In the genomic region with DNA sequence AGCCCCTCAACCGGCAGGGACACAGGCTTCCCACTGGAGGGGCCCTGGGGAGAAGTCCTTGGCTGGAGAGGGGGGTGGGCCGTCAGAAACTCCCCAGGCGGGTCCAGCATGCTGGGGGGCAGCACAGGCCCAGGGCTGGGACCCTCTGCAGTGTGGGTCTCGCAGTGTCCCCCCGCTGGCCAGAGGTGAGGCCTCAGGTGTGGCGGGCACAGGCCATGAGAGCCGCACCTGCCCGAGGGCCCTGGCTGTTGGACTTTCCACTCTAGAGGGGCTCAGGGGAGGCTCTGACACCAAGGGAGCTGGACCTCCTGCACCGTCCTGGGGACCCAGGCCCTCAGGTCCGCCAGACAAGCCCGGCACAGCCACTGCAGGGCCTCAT, we compare ENCODE assay signal across 19 cellular contexts. TPM values are rescaled to one million over a fixed set of nuclear protein-coding genes. Genes with fewer than 3 reads are reported as not detected.
DNase-seq lines count a peak whose midpoint lies in the region; ATAC-seq and TF ChIP-seq lines count a peak whose summit lies in the region.
"Had no signal": no experiment of that assay in that cellular context is flagged by ENCODE, and none has a peak within 500 bp of the region (broad histone marks: within the 10 kb centered on the region; RNA-seq: fewer than 3 reads in every experiment).

No MANE protein-coding gene starts in this region.

- H3K36me3 ChIP-seq in Peyer's patch (no peaks in the 10 kb centered on the region), transverse colon (no peaks in the 10 kb centered on the region)
- H3K36me3 ChIP-seq: right atrium auricular region had no signal

- peaks cover 4% of the 10 kb centered on the region for H3K36me3 Mint-ChIP-seq in effector memory CD8-positive, alpha-beta T cell (ENCODE audit: insufficient read depth)
- H3K36me3 Mint-ChIP-seq in nephron (ENCODE audit: low read depth) = no peaks in the 10 kb centered on the region

- TF ChIP-seq CTCF in Peyer's patch (IDR thresholded peaks at IDR 0.05) = no peak
- TF ChIP-seq CTCF in nephron (IDR thresholded peaks at IDR 0.05; ENCODE audit: unreplicated experiment in 3 of 3) = no peak
- TF ChIP-seq CTCF in transverse colon (IDR thresholded peaks at IDR 0.05) = no peak

- H3K9me3 ChIP-seq in Peyer's patch = no peaks in the 10 kb centered on the region
- H3K9me3 ChIP-seq in transverse colon = no peaks in the 10 kb centered on the region
- H3K9me3 ChIP-seq: right atrium auricular region had no signal

- H3K9me3 Mint-ChIP-seq in effector memory CD8-positive, alpha-beta T cell = no peaks in the 10 kb centered on the region
- no peaks in the 10 kb centered on the region for H3K9me3 Mint-ChIP-seq in nephron
- H3K9me3 Mint-ChIP-seq: activated CD8-positive, alpha-beta T cell treated with anti-CD3 and anti-CD28 coated beads for 36 hours; central memory CD8-positive, alpha-beta T cell had no signal

- H3K27me3 ChIP-seq in Peyer's patch (no peaks in the 10 kb centered on the region), transverse colon (no peaks in the 10 kb centered on the region)
- H3K27me3 ChIP-seq: right atrium auricular region had no signal

- TF ChIP-seq POLR2A in Peyer's patch (IDR thresholded peaks at IDR 0.05) (no peak), transverse colon (IDR thresholded peaks at IDR 0.05) (no peak)

- no peak overlapping the region for H3K4me3 Mint-ChIP-seq in effector memory CD8-positive, alpha-beta T cell
- no peak overlapping the region for H3K4me3 Mint-ChIP-seq in nephron
- H3K4me3 Mint-ChIP-seq: activated CD8-positive, alpha-beta T cell treated with anti-CD3 and anti-CD28 coated beads for 36 hours; central memory CD8-positive, alpha-beta T cell had no signal

- intact Hi-C loops in transverse colon (cut with DNase I; ENCODE audit: low total_unique reads) = no loop called here

- 71% methylated on average over 1 of the region's 11 CpGs; no CpG with 5 or more reads in 1 of the 2 donors for WGBS in transverse colon (ENCODE audit: low coverage in 1 of 2), 2 donors

- DNase-seq in Peyer's patch (no peak), transverse colon (no peak), midbrain (lab: John Stamatoyannopoulos, UW) (no peak)
- DNase-seq in effector memory CD8-positive, alpha-beta T cell = no peak
- no peak for DNase-seq in stimulated activated CD4-positive, alpha-beta T cell treated with anti-CD3 and anti-CD28 coated beads, Interleukin-15, amount 100 ng/mL, for 24 hours
- DNase-seq: activated CD8-positive, alpha-beta T cell treated with anti-CD3 and anti-CD28 coated beads for 36 hours; activated naive CD4-positive, alpha-beta T cell treated with Interleukin-2 at 50 U/mL for 16 hours; activated T-cell treated with anti-CD3 and anti-CD28 coated beads, Interleukin-2, amount 50 U/mL, for 1 hour; effector CD8-positive, alpha-beta T cell; Karpas-422; NCI-H1048; NCI-H2081 treated with DMSO at 0.1 percent for 48 hours; NK-92 treated with Interleukin-12 subunit alpha and Interleukin-12 subunit beta, amount 100 ng/mL, for 24 hours; nucleus accumbens had no signal

- no peak for ATAC-seq in effector memory CD8-positive, alpha-beta T cell (replicated peaks)
- ATAC-seq in HG02759 (IDR thresholded peaks at IDR 0.05; ENCODE audit: unreplicated experiment) = no peak
- ATAC-seq in GM21786 (IDR thresholded peaks at IDR 0.05; ENCODE audit: unreplicated experiment) = no peak
- ATAC-seq: activated CD8-positive, alpha-beta T cell treated with anti-CD3 and anti-CD28 coated beads for 36 hours had no signal

- H3K4me3 ChIP-seq in Peyer's patch (no peak overlapping the region), transverse colon (no peak overlapping the region)
- H3K4me3 ChIP-seq: right atrium auricular region had no signal

- peak overlapping the region; percentile 38 to 71 for H3K27ac Mint-ChIP-seq in effector memory CD8-positive, alpha-beta T cell
- H3K27ac Mint-ChIP-seq in nephron = peak overlapping the region in 2 of 3 experiments; percentile 63 to 83
- H3K27ac Mint-ChIP-seq: activated CD8-positive, alpha-beta T cell treated with anti-CD3 and anti-CD28 coated beads for 36 hours had no signal

- H3K4me1 ChIP-seq in Peyer's patch (peaks cover 0 to 56% (median 17%) of the 10 kb centered on the region in 4 donors), transverse colon (peaks cover 19 to 63% (median 59%) of the 10 kb centered on the region in 4 donors)

- peaks cover 5 to 8% of the 10 kb centered on the region in 2 donors for H3K4me1 Mint-ChIP-seq in effector memory CD8-positive, alpha-beta T cell (ENCODE audit: low read depth in 2 of 2)
- peaks cover 6% of the 10 kb centered on the region for H3K4me1 Mint-ChIP-seq in nephron

- in situ Hi-C loops in transverse colon (cut with MboI; ENCODE audit: low pct_ligation_motif_present in 1 of 4, low pct_unique_long_range_greater_than_20kb in 1 of 4, low sequenced_read_pairs in 3 of 4) = loop anchor here in 1 of 4 donors (25.0 kb wide), 1 partner anchor 88 kb away; a partner anchor contains a TSS

- no peaks in the 10 kb centered on the region for H3K27me3 Mint-ChIP-seq in effector memory CD8-positive, alpha-beta T cell
- H3K27me3 Mint-ChIP-seq in nephron (ENCODE audit: low read depth) = no peaks in the 10 kb centered on the region
- H3K27me3 Mint-ChIP-seq: activated CD8-positive, alpha-beta T cell treated with anti-CD3 and anti-CD28 coated beads for 36 hours; central memory CD8-positive, alpha-beta T cell had no signal

- peak overlapping the region in 3 of 4 donors; percentile 97 to 99 (median 98) for H3K27ac ChIP-seq in Peyer's patch
- H3K27ac ChIP-seq in transverse colon = peak overlapping the region; percentile 90 to 97 (median 94)
- H3K27ac ChIP-seq: right atrium auricular region had no signal

- TF ChIP-seq EP300 in transverse colon (IDR thresholded peaks at IDR 0.05; ENCODE audit: low read depth) = no peak

RNA-seq across cellular contexts. Expression of a gene that starts 10.7 kb away (rescaled TPM):
- total RNA-seq in Peyer's patch (100 to 1,000 TPM in 2 of 4 donors, 10 to 100 TPM in 2; 66.2 to 142 (median 105) TPM), transverse colon (100 to 1,000 TPM; 115 to 290 (median 147) TPM)

RNA-seq across cellular contexts. Expression of a gene that starts 31.5 kb away (rescaled TPM):
- 10 to 100 TPM; 33.3 to 52.0 (median 41.1) TPM for total RNA-seq in Peyer's patch
- total RNA-seq in transverse colon = 10 to 100 TPM; 31.0 to 37.9 (median 36.4) TPM

RNA-seq across cellular contexts. Expression of a gene that starts 31.7 kb away (rescaled TPM):
- total RNA-seq in Peyer's patch (10 to 100 TPM; 17.3 to 25.5 (median 22.1) TPM), transverse colon (10 to 100 TPM; 10.1 to 24.4 (median 18.3) TPM)
